8 cellular contexts compared by ENCODE assay signal in genomic region chr3:33439421-33440327, GRCh38. TPM values are rescaled to one million over a fixed set of nuclear protein-coding genes. Genes with fewer than 3 reads are reported as not detected.
DNase-seq lines count a peak whose midpoint lies in the region; ATAC-seq and TF ChIP-seq lines count a peak whose summit lies in the region.

No MANE protein-coding gene starts in this region.

- peak; percentile 22 for ATAC-seq in GM18502 (IDR thresholded peaks at IDR 0.05; ENCODE audit: poor library complexity, unreplicated experiment)
- peak; percentile 21 for ATAC-seq in HG02943 (IDR thresholded peaks at IDR 0.05; ENCODE audit: low read depth, unreplicated experiment)

- TF ChIP-seq CTCF in AG04450 (IDR thresholded peaks at IDR 0.05; ENCODE audit: low read depth, low read length): peak; percentile 3; the same call in 1 of the 2 replicates
- TF ChIP-seq CTCF in Peyer's patch (IDR thresholded peaks at IDR 0.05): peak in 3 of 6 experiments; percentile 38 to 56 (median 45)
- peak in 1 of 5 experiments; percentile 26 for TF ChIP-seq CTCF in transverse colon (IDR thresholded peaks at IDR 0.05)

- H3K9me3 ChIP-seq in AG04450 (ENCODE audit: control insufficient read depth, insufficient read depth, low read length) (no peaks in the 10 kb centered on the region; the same call in 1 of the 2 replicates), Peyer's patch (no peaks in the 10 kb centered on the region), transverse colon (no peaks in the 10 kb centered on the region)

- CTCF ChIA-PET in AG04450 (lab: Charles Lee): interaction anchor here (1.1 to 1.7 kb wide), 3 partner anchors 10 to 347 kb away, joined by 3 to 7 read pairs (median 3); no protein-coding TSS in a partner anchor

- H3K4me3 ChIP-seq in AG04450 (ENCODE audit: low read depth, low read length) (peak overlapping the region; percentile 86), Peyer's patch (peak overlapping the region; percentile 73 to 88 (median 84)), transverse colon (peak overlapping the region; percentile 68 to 83 (median 78))

- intact Hi-C loops in transverse colon (cut with DNase I; ENCODE audit: low total_unique reads): no loop called here

- peaks cover 0 to 37% (median 9%) of the 10 kb centered on the region in 4 donors for H3K4me1 ChIP-seq in Peyer's patch
- peaks cover 24 to 53% (median 33%) of the 10 kb centered on the region in 4 donors for H3K4me1 ChIP-seq in transverse colon

- no peak for TF ChIP-seq EP300 in transverse colon (IDR thresholded peaks at IDR 0.05; ENCODE audit: low read depth)

- 0% methylated on average over 1 to 10 of the region's 99 CpGs for WGBS in transverse colon (ENCODE audit: low coverage in 1 of 2), 2 donors

- DNase-seq in AG04450 (ENCODE audit: low read depth, low spot score) (no peak), Peyer's patch (peak; percentile 46 to 80 (median 72)), glomerular visceral epithelial cell (ENCODE audit: extremely low spot score) (peak; percentile 41), nucleus accumbens (lab: John Stamatoyannopoulos, UW) (peak in 42 of 56 donors; percentile 1 to 68 (median 44)), transverse colon (peak; percentile 56)
- peak; percentile 54 for DNase-seq in activated naive CD4-positive, alpha-beta T cell treated with Interleukin-2 at 50 U/mL for 16 hours

- H3K27me3 ChIP-seq in AG04450 (ENCODE audit: control insufficient read depth, insufficient read depth, low read length) (no peaks in the 10 kb centered on the region), Peyer's patch (no peaks in the 10 kb centered on the region), transverse colon (no peaks in the 10 kb centered on the region)

- H3K27ac ChIP-seq in AG04450 (ENCODE audit: low read depth, low read length): peak overlapping the region; percentile 72
- H3K27ac ChIP-seq in Peyer's patch: peak overlapping the region; percentile 94 to 99 (median 98)
- peak overlapping the region; percentile 98 to 99 (median 98) for H3K27ac ChIP-seq in transverse colon

- in situ Hi-C loops in transverse colon (cut with MboI; ENCODE audit: low pct_ligation_motif_present in 1 of 4, low pct_unique_long_range_greater_than_20kb in 1 of 4, low sequenced_read_pairs in 3 of 4): loop anchor here in 2 of 4 donors (25.0 kb wide), 1 partner anchor 348 kb away; the partner anchor contains the start of gene PDCD6IP (in 2 of the 2)

- POLR2A ChIA-PET in AG04450 (lab: Yijun Ruan, JAX): interaction anchor here (0.6 to 1.4 kb wide), 6 partner anchors 22 to 359 kb away, joined by 3 to 5 read pairs (median 3); partner anchors contain the start of gene PDCD6IP

- H3K36me3 ChIP-seq in Peyer's patch: no peaks in the 10 kb centered on the region
- no peaks in the 10 kb centered on the region for H3K36me3 ChIP-seq in transverse colon

- TF ChIP-seq POLR2A in Peyer's patch (IDR thresholded peaks at IDR 0.05) (peak; percentile 65 to 75), transverse colon (IDR thresholded peaks at IDR 0.05) (peak; percentile 60)

RNA-seq across cellular contexts. Expression of gene UBP1, which starts 0.5 kb away (rescaled TPM):
- polyA plus RNA-seq in AG04450 (2011; rRNA removed): 83.1 and 104 TPM in 2 replicates
- polyA minus RNA-seq in AG04450 (2011; rRNA and poly(A)+ RNA removed): 58.0 and 61.1 TPM in 2 replicates
- total RNA-seq in Peyer's patch (100 to 1,000 TPM in 1 of 4 donors, 10 to 100 TPM in 3; 61.3 to 192 (median 77.0) TPM), transverse colon (100 to 1,000 TPM in 1 of 4 donors, 10 to 100 TPM in 3; 65.9 to 180 (median 86.1) TPM)
